Comparison of ENCODE assay signal across 14 cellular contexts in the genomic region with DNA sequence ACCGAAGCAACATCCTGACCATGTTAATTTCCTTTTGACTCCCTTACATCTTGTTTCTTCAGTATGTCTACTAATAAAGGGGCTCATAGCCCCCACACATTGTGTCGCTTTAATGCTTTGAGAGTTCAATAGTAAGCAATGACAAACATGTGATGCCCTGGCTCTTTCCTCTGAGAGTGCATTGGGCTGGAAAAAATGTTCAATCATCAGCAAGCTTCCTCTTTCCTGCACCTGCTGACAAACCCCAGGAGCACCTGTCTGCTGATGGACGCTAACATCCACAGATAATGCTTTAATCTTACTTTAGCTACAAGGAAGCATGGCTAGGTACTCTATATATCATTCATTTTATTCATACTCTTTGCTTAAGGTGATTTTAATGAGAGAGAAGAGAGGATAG.
DNase-seq lines count a peak whose midpoint lies in the region; ATAC-seq and TF ChIP-seq lines count a peak whose summit lies in the region.
"Had no signal": no experiment of that assay in that cellular context is flagged by ENCODE, and none has a peak within 500 bp of the region (broad histone marks: within the 10 kb centered on the region; RNA-seq: fewer than 3 reads in every experiment).

No MANE protein-coding gene starts in this region.

- CTCF ChIA-PET in A673 (lab: Charles Lee) = no interaction called here

- BruUV-seq in A673 (replicated peaks; lab: Mats Ljungman, UMichigan) = no TSS peak

- H3K4me3 ChIP-seq in A673 (ENCODE audit: low read depth, low read length, poor library complexity, severe bottlenecking) = no peak overlapping the region

- no peaks in the 10 kb centered on the region for H3K27me3 ChIP-seq in A673 (replicated peaks; ENCODE audit: insufficient read depth, low read depth, low read length, poor library complexity)

- intact Hi-C loops in Right ventricle myocardium inferior (cut with DNase I) (no loop called here), A673 (cut with micrococcal nuclease; ENCODE audit: unreplicated experiment) (no loop called here)

- TF ChIP-seq CTCF in A673 (conservative IDR thresholded peaks at IDR 0.05; ENCODE audit: low read depth, low read length) = no peak

- H3K9me3 ChIP-seq in A673 (ENCODE audit: low read depth, low read length, poor library complexity, severe bottlenecking) = no peaks in the 10 kb centered on the region

- DNase-seq in DMS53 treated with DMSO at 0.1 percent for 48 hours (lab: John Stamatoyannopoulos, UW; ENCODE audit: unreplicated experiment) (peak; percentile 22), NCI-H1417 (lab: John Stamatoyannopoulos, UW) (peak; percentile 29 to 81 (median 67)), NCI-H510A treated with DMSO at 0.1 percent for 48 hours (lab: John Stamatoyannopoulos, UW) (peak; percentile 62), germinal center (ENCODE audit: low spot score) (peak; percentile 56), Right ventricle myocardium inferior (ENCODE audit: missing footprints) (no peak), A673 (ENCODE audit: low spot score) (no peak), hippocampal formation (lab: John Stamatoyannopoulos, UW) (no peak)
- DNase-seq: amniotic stem cell; Calu3; foreskin fibroblast; NCI-H524 treated with DMSO at 0.1 percent for 48 hours; stimulated activated CD4-positive, alpha-beta T cell treated with anti-CD3 and anti-CD28 coated beads, Interleukin-15, amount 100 ng/mL, for 24 hours had no signal

- no peak overlapping the region for H3K27ac ChIP-seq in A673 (ENCODE audit: low read depth, low read length, poor library complexity, severe bottlenecking)

- H3K36me3 ChIP-seq in A673 (ENCODE audit: insufficient read depth, low read length, poor library complexity, severe bottlenecking) = no peaks in the 10 kb centered on the region

- ATAC-seq in Right ventricle myocardium inferior (no peak), HG03108 (IDR thresholded peaks at IDR 0.05; ENCODE audit: unreplicated experiment) (no peak)
- ATAC-seq: WTC11 had no signal

- POLR2A ChIA-PET in A673 (lab: Charles Lee; ENCODE audit: low non-redundant PET) = no interaction called here

- peaks cover 11% of the 10 kb centered on the region for H3K4me1 ChIP-seq in A673 (ENCODE audit: insufficient read depth, low read length, poor library complexity, severe bottlenecking)

Comparison
In these comparisons a context has a peak if more than half of its experiments do, and no peak if none do; other contexts are left out.
1. DNase-seq: peak in DMS53 treated with DMSO at 0.1 percent for 48 hours (single experiment), NCI-H1417 (3 of 3), NCI-H510A treated with DMSO at 0.1 percent for 48 hours (single experiment) and germinal center (single experiment); none in Right ventricle myocardium inferior (single experiment), A673 (single experiment) and hippocampal formation (0 of 2).